In the genomic region with DNA sequence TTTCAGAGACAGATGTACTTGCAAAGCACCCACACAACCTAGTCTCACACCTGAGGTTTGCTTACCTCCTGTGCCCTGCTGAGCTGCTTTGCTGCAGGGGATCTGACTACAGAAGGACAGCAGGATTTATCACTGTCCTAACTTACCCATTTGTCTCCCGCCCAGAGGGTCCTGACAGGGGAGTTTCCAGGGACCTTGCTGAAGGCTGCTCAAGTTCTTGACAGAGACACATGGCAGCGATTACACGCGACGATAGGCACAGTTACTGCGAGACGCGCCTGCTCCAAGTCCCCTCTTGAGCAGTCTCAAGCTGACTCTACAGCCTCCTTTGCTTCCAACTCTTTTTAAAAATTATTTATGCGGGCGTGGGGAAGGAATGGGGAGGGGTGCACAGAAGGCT, we compare ENCODE assay signal across 13 cellular contexts.
"Had no signal": no experiment of that assay in that cellular context is flagged by ENCODE, and none has a peak within 500 bp of the region (broad histone marks: within the 10 kb centered on the region; RNA-seq: fewer than 3 reads in every experiment).

No MANE protein-coding gene starts in this region.

- H3K4me1 Mint-ChIP-seq: naive thymus-derived CD8-positive, alpha-beta T cell had no signal

- H3K27me3 ChIP-seq: body of pancreas, testis had no signal

- H3K36me3 Mint-ChIP-seq: activated naive CD4-positive, alpha-beta T cell treated with anti-CD3 and anti-CD28 coated beads, Interleukin-2, amount 50 U/mL, for 72 hours; naive thymus-derived CD8-positive, alpha-beta T cell had no signal

- H3K9me3 ChIP-seq: body of pancreas, testis had no signal

- H3K27ac ChIP-seq: body of pancreas, testis had no signal

- DNase-seq: activated effector memory CD4-positive, alpha-beta T cell treated with anti-CD3 and anti-CD28 coated beads, Interleukin-2, amount 50 U/mL, for 16 hours; activated T-cell treated with anti-CD3 and anti-CD28 coated beads, Interleukin-2, amount 50 U/mL, for 1 hour; amniotic stem cell; body of pancreas; effector memory CD8-positive, alpha-beta T cell; hippocampal formation; left colon; naive thymus-derived CD8-positive, alpha-beta T cell; stimulated activated CD4-positive, alpha-beta T cell treated with anti-CD3 and anti-CD28 coated beads, Interleukin-4, amount 100 ng/mL, for 24 hours; T-helper 2 cell; testis had no signal

- H3K9me3 Mint-ChIP-seq: activated naive CD4-positive, alpha-beta T cell treated with anti-CD3 and anti-CD28 coated beads, Interleukin-2, amount 50 U/mL, for 72 hours; effector memory CD8-positive, alpha-beta T cell; naive thymus-derived CD8-positive, alpha-beta T cell; stimulated activated naive CD8-positive, alpha-beta T cell treated with anti-CD3 and anti-CD28 coated beads, Interleukin-15, Interleukin-2, amounts not matched to agents 100 ng/mL and 50 ng/mL, for 24 hours had no signal

- H3K4me3 Mint-ChIP-seq: effector memory CD8-positive, alpha-beta T cell; naive thymus-derived CD8-positive, alpha-beta T cell; stimulated activated naive CD8-positive, alpha-beta T cell treated with anti-CD3 and anti-CD28 coated beads, Interleukin-15, Interleukin-2, amounts not matched to agents 100 ng/mL and 50 ng/mL, for 24 hours had no signal

- H3K4me1 ChIP-seq: body of pancreas had no signal

- H3K27ac Mint-ChIP-seq: activated naive CD4-positive, alpha-beta T cell treated with anti-CD3 and anti-CD28 coated beads, Interleukin-2, amount 50 U/mL, for 72 hours; effector memory CD8-positive, alpha-beta T cell; stimulated activated naive CD8-positive, alpha-beta T cell treated with anti-CD3 and anti-CD28 coated beads, Interleukin-15, Interleukin-2, amounts not matched to agents 100 ng/mL and 50 ng/mL, for 24 hours had no signal

- ATAC-seq: activated naive CD4-positive, alpha-beta T cell treated with anti-CD3 and anti-CD28 coated beads, Interleukin-2, amount 50 U/mL, for 72 hours; body of pancreas; effector memory CD8-positive, alpha-beta T cell; left colon; naive thymus-derived CD8-positive, alpha-beta T cell had no signal

- H3K4me3 ChIP-seq: body of pancreas, testis had no signal
